Comparison of ENCODE assay signal across 8 cellular contexts in the genomic region with DNA sequence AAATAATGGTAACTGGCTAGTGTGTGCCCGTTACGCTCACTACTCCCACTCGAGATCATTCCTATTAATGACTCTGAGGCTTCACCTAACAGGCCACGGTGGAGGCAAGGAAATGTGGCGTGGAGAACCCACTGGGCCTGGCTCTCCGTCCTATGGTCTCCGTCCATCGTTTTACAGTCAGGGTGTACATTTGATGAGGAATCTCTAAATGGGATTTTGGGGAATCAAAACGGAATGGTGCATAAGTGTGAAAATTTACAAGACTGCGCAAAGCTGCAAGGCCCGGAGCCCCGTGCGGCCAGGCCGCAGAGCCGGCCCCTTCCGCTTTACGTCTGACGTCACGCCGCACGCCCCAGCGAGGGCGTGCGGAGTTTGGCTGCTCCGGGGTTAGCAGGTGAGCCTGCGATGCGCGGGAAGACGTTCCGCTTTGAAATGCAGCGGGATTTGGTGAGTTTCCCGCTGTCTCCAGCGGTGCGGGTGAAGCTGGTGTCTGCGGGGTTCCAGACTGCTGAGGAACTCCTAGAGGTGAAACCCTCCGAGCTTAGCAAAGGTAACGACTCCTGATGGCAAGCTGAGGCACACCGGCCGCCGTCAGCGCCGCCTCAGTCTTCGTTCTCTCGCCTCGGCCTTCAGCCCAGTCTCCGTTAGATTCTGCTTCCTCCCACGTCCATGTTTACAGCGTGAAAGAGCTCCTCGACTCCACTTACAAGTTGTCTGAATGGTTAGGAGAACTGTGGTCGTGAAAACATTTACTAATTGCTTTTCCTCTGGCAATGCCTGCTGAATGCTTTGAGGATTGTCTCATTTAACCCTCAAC. TPM values are rescaled to one million over a fixed set of nuclear protein-coding genes. Genes with fewer than 3 reads are reported as not detected.
DNase-seq lines count a peak whose midpoint lies in the region; ATAC-seq, FAIRE-seq and TF ChIP-seq lines count a peak whose summit lies in the region.

A gene (plus strand): TSS at position 364 of the 817 bp plus-strand sequence. CDS start 42 bp downstream, at position 406.

- ATAC-seq in HG02938 (IDR thresholded peaks at IDR 0.05; ENCODE audit: unreplicated experiment) (peak; percentile 93), aorta (ENCODE audit: low FRiP score) (peak; percentile 96)

- H3K79me2 ChIP-seq in hepatocyte: peaks cover 10% of the 10 kb centered on the region

- peak within 1 kb of the TSS; percentile 100 for H2AFZ ChIP-seq in hepatocyte

- H3K9me2 ChIP-seq in hepatocyte (replicated peaks; ENCODE audit: insufficient read depth): no peaks in the 10 kb centered on the region

- peak; percentile 89 for DNase-seq in GM18507 (ENCODE audit: extremely low spot score, insufficient read length, low read depth)
- peak; percentile 85 for DNase-seq in NCI-H2029 (lab: John Stamatoyannopoulos, UW)
- DNase-seq in T1000 (lab: John Stamatoyannopoulos, UW): peak; percentile 45
- peak; percentile 95 for DNase-seq in astrocyte of the hippocampus (ENCODE audit: low read depth, low spot score)
- peak; percentile 88 for DNase-seq in hepatocyte (ENCODE audit: low spot score)
- peak; percentile 93 for DNase-seq in retina
- peak; percentile 92 to 93 for DNase-seq in aorta

- H3K4me3 ChIP-seq in hepatocyte (peak within 1 kb of the TSS; percentile 57), aorta (ENCODE audit: low read length in 2 of 2) (peak within 1 kb of the TSS; percentile 36 to 73)

- H3K4me2 ChIP-seq in hepatocyte: peak within 1 kb of the TSS; percentile 72

- no peaks in the 10 kb centered on the region for H4K20me1 ChIP-seq in hepatocyte (ENCODE audit: insufficient read depth, poor library complexity, severe bottlenecking)

- H3K27me3 ChIP-seq in hepatocyte (no peaks in the 10 kb centered on the region), aorta (ENCODE audit: control insufficient read depth in 1 of 2, insufficient read depth in 2 of 2, low read length in 1 of 2) (no peaks in the 10 kb centered on the region)

- H3K4me1 ChIP-seq in hepatocyte (ENCODE audit: insufficient read depth) (peaks cover 13% of the 10 kb centered on the region), aorta (ENCODE audit: control insufficient read depth in 1 of 2, insufficient read depth in 2 of 2, low read length in 2 of 2) (no peaks in the 10 kb centered on the region)

- H3K36me3 ChIP-seq in hepatocyte (replicated peaks; ENCODE audit: insufficient read depth, low read depth): no peaks in the 10 kb centered on the region
- H3K36me3 ChIP-seq in aorta (ENCODE audit: control insufficient read depth in 1 of 2, insufficient read depth in 2 of 2, low read length in 1 of 2): no peaks in the 10 kb centered on the region

- peak; percentile 90 for FAIRE-seq in GM18507 (lab: Jason Lieb, UNC)

- peak within 1 kb of the TSS; percentile 94 for H3K27ac ChIP-seq in hepatocyte
- H3K27ac ChIP-seq in aorta (ENCODE audit: low read depth in 1 of 2, low read length in 2 of 2): peak within 1 kb of the TSS; percentile 23 to 66

- H3K9me3 ChIP-seq in hepatocyte (ENCODE audit: low read depth) (no peaks in the 10 kb centered on the region), aorta (ENCODE audit: control insufficient read depth, low read length) (no peaks in the 10 kb centered on the region)

- 19% methylated on average over 50 of the region's 50 CpGs for WGBS in hepatocyte (ENCODE audit: low lambda C conversion rate, missing lambda C conversion rate)
- 11 to 12% methylated on average over 50 of the region's 50 CpGs for WGBS in aorta, 2 donors

- intact Hi-C loops in aorta (cut with DNase I): loop anchor here (5.0 to 10.0 kb wide), 4 partner anchors 60 to 178 kb away; a partner anchor contains a TSS

- no peak for TF ChIP-seq CTCF in hepatocyte (IDR thresholded peaks at IDR 0.05; ENCODE audit: poor library complexity)

RNA-seq across cellular contexts. Expression of the gene that starts here (rescaled TPM):
- total RNA-seq in hepatocyte: 16.3 and 19.2 TPM in 2 replicates
- polyA plus RNA-seq in hepatocyte: 41.6 and 46.9 TPM in 2 replicates
- 10 to 100 TPM; 21.0 to 25.0 TPM for total RNA-seq in aorta
- 10 to 100 TPM; 20.0 to 37.6 TPM for polyA plus RNA-seq in aorta

Comparison
In these comparisons a context has a peak if more than half of its experiments do, and no peak if none do; other contexts are left out.
1. Peak in every context shown above with its lines: DNase-seq, ATAC-seq, H3K4me3 ChIP-seq and H3K27ac ChIP-seq.
2. DNase-seq: peak in every context shown above with its lines; median percentile 95 in astrocyte of the hippocampus; 93 in retina; 92 in aorta; 89 in GM18507; 88 in hepatocyte; 85 in NCI-H2029; 45 in T1000.